9 cellular contexts compared by ENCODE assay signal in the genomic region with DNA sequence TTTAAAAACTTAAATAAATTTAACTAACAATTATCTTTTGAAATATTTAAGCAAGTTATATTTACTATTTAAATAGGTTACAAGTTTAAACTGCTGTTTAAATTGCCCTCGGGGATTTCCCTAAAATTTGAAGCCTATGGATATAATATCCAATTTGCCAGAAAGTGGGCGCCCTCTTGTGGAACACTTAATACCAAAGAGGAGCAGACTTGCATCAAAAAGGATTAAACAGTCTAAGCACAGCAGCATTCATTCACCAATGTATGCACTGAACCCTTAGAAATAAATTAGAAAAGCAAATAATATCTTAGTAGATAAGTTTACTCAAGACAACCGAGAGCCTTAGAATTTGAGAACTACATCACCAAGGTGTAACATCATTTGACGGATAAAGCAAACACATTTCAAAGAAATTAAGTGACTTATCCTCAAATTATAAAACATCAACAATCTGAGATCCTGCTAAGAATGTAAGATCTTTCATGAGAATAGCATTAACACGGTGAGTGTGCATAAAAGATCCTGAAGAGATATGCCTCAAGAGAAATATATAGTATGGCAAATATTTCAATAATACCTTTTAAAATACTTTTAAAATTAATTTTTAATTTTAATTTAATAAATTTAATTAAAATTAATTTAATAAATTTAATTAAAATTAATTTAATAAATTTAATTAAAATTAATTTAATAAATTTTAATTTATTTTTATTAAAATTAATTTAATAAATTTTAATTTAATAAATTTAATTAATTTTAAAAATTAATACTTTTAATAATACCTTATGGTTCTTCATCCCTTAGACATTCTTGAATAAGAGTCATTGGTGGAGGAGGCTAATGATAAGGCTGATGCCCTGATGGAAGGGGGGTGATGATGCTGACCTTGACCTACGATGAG. TPM values are rescaled to one million over a fixed set of nuclear protein-coding genes. Genes with fewer than 3 reads are reported as not detected.
DNase-seq lines count a peak whose midpoint lies in the region; ATAC-seq, FAIRE-seq and TF ChIP-seq lines count a peak whose summit lies in the region.
"Had no signal": no experiment of that assay in that cellular context is flagged by ENCODE, and none has a peak within 500 bp of the region (broad histone marks: within the 10 kb centered on the region; RNA-seq: fewer than 3 reads in every experiment).

No MANE protein-coding gene starts in this region.

- H3K4me3 ChIP-seq in astrocyte of the spinal cord (ENCODE audit: low read depth, low read length) (no peak overlapping the region), keratinocyte (ENCODE audit: control insufficient read depth in 2 of 3, extremely low read depth in 1 of 3, insufficient read depth in 2 of 3, low read depth in 1 of 3, low read length in 3 of 3) (no peak overlapping the region), stomach (no peak overlapping the region)

- H3K9me3 ChIP-seq in keratinocyte (ENCODE audit: control insufficient read depth, low read depth, low read length) (no peaks in the 10 kb centered on the region), stomach (no peaks in the 10 kb centered on the region)

- TF ChIP-seq EP300 in stomach (IDR thresholded peaks at IDR 0.05) = no peak

- no peak for FAIRE-seq in keratinocyte (lab: Jason Lieb, UNC)

- no peak overlapping the region for H3K4me2 ChIP-seq in keratinocyte (ENCODE audit: control insufficient read depth, extremely low read depth, insufficient read depth, low read depth, low read length)

- no peaks in the 10 kb centered on the region for H3K79me2 ChIP-seq in keratinocyte (ENCODE audit: control insufficient read depth, insufficient read depth, low read length)

- dilution Hi-C loops in keratinocyte (cut with MboI; ENCODE audit: extremely low pct_ligation_motif_present, low sequenced_read_pairs) = no loop called here

- no peaks in the 10 kb centered on the region for H4K20me1 ChIP-seq in keratinocyte (ENCODE audit: control insufficient read depth, extremely low read depth, insufficient read depth, low read length)

- H3K36me3 ChIP-seq in keratinocyte (ENCODE audit: control insufficient read depth in 2 of 2, extremely low read depth in 1 of 2, insufficient read depth in 2 of 2, low read length in 2 of 2) = no peaks in the 10 kb centered on the region
- no peaks in the 10 kb centered on the region for H3K36me3 ChIP-seq in stomach

- intact Hi-C loops in stomach (cut with DNase I; ENCODE audit: low total_unique reads) = no loop called here

- in situ Hi-C loops in Caki2 (cut with HindIII; ENCODE audit: low pct_unique_long_range_greater_than_20kb, low sequenced_read_pairs) (no loop called here), astrocyte of the spinal cord (cut with HindIII; ENCODE audit: low sequenced_read_pairs) (no loop called here)

- H3K27me3 ChIP-seq in keratinocyte (ENCODE audit: control insufficient read depth, extremely low read depth, insufficient read depth, low read length) (no peaks in the 10 kb centered on the region), stomach (no peaks in the 10 kb centered on the region)

- H3K4me1 ChIP-seq in keratinocyte (ENCODE audit: control insufficient read depth, extremely low read depth, insufficient read depth, low read length) (no peaks in the 10 kb centered on the region), stomach (no peaks in the 10 kb centered on the region)

- TF ChIP-seq CTCF in astrocyte of the spinal cord (IDR thresholded peaks at IDR 0.05; ENCODE audit: low read depth, low read length) (peak; percentile 75), keratinocyte (optimal IDR thresholded peaks at IDR 0.05 in 1 of 3, IDR thresholded peaks at IDR 0.05 in 1 of 3, conservative IDR thresholded peaks at IDR 0.05 in 1 of 3; ENCODE audit: extremely low read depth in 1 of 3, insufficient read depth in 2 of 3, low read length in 3 of 3) (peak; percentile 30 to 56 (median 51)), stomach (IDR thresholded peaks at IDR 0.05) (peak in 4 of 7 experiments; percentile 32 to 63 (median 42))

- H3K9ac ChIP-seq in keratinocyte (ENCODE audit: control insufficient read depth, extremely low read depth, insufficient read depth, low read length) = no peak overlapping the region

- no peaks in the 10 kb centered on the region for H3K9me1 ChIP-seq in keratinocyte (ENCODE audit: control insufficient read depth, extremely low read depth, insufficient read depth, low read length)

- ATAC-seq in HG03378 (IDR thresholded peaks at IDR 0.05; ENCODE audit: unreplicated experiment) = no peak
- no peak for ATAC-seq in GM18505 (IDR thresholded peaks at IDR 0.05; ENCODE audit: unreplicated experiment)

- H2AFZ ChIP-seq in keratinocyte (ENCODE audit: control insufficient read depth, low read length) = no peak overlapping the region

- peak; percentile 33 for DNase-seq in Caki2 (ENCODE audit: low read depth)
- DNase-seq in HCEC 1CT = peak; percentile 52
- DNase-seq in NCI-H526 treated with DMSO at 0.1 percent for 48 hours (lab: John Stamatoyannopoulos, UW) = peak; percentile 67
- peak; percentile 70 for DNase-seq in astrocyte of the spinal cord (ENCODE audit: low read depth, low spot score)
- DNase-seq in keratinocyte (ENCODE audit: low read depth, low spot score) = peak; percentile 21
- DNase-seq in stomach = peak; percentile 45

- 31 to 35% (median 33%) methylated on average over 6 of the region's 6 CpGs for WGBS in stomach, 5 donors

- TF ChIP-seq POLR2A in stomach (IDR thresholded peaks at IDR 0.05) (no peak), GM18505 (IDR thresholded peaks at IDR 0.05; ENCODE audit: borderline replicate concordance, extremely low read depth, insufficient read depth, insufficient read length) (no peak)

- no peak overlapping the region for H3K27ac ChIP-seq in keratinocyte (ENCODE audit: control insufficient read depth, insufficient read depth, low read length)
- no peak overlapping the region for H3K27ac ChIP-seq in stomach

RNA-seq across cellular contexts. Expression of a gene that starts 11.5 kb away (rescaled TPM):
- not detected in 2 replicates for total RNA-seq in Caki2 (2014; rRNA removed; shearing (Covaris generic); ENCODE audit: low replicate concordance)
- 0.05 to 0.07 TPM (median 0.06 TPM) in 3 replicates for polyA plus RNA-seq in keratinocyte
- not detected for polyA plus RNA-seq in keratinocyte (2011; ENCODE audit: low read depth)
- 0.04 and 0.09 TPM in 2 replicates for polyA plus RNA-seq in keratinocyte (2011; cell fraction: cytosol; rRNA removed)
- polyA plus RNA-seq in keratinocyte (2011; cell fraction: nucleus; rRNA removed) = 0.04 and 0.08 TPM in 2 replicates
- polyA plus RNA-seq in keratinocyte (2012; ENCODE audit: low replicate concordance) = 0.05 TPM in 1 of 2 replicates, not detected in the other
- 0.13 TPM in 1 of 3 replicates, not detected in the others for polyA minus RNA-seq in keratinocyte
- polyA minus RNA-seq in keratinocyte (2011; cell fraction: cytosol; rRNA and poly(A)+ RNA removed) = not detected
- not detected in 2 replicates for polyA minus RNA-seq in keratinocyte (2011; cell fraction: nucleus; rRNA and poly(A)+ RNA removed)
- 10 to 100 TPM in 1 of 5 donors, 1 to 10 TPM in 1, under 1 TPM in 1, not detected in 2; 0.43 to 15.6 (median 9.8) TPM for total RNA-seq in stomach
- not detected for polyA plus RNA-seq in stomach
- total RNA-seq: T-helper 1 cell treated with Interleukin-12 subunit alpha and Interleukin-12 subunit beta and Interleukin-4 antibody, amounts not matched to agents 30 ng/mL and 1 ng/mL, for 36 hours had no signal

RNA-seq across cellular contexts. Expression of a gene that starts 35.0 kb away (rescaled TPM):
- not detected in 2 replicates for total RNA-seq in Caki2 (2014; rRNA removed; shearing (Covaris generic); ENCODE audit: low replicate concordance)
- polyA plus RNA-seq in keratinocyte (not detected in 3 replicates), stomach (not detected)
- polyA plus RNA-seq in keratinocyte (2011; ENCODE audit: low read depth) = not detected
- not detected in 2 replicates for polyA plus RNA-seq in keratinocyte (2011; cell fraction: cytosol; rRNA removed)
- polyA plus RNA-seq in keratinocyte (2011; cell fraction: nucleus; rRNA removed) = not detected in 2 replicates
- polyA plus RNA-seq in keratinocyte (2012; ENCODE audit: low replicate concordance) = not detected in 2 replicates
- polyA minus RNA-seq in keratinocyte = 0.10 TPM in 1 of 3 replicates, not detected in the others
- polyA minus RNA-seq in keratinocyte (2011; cell fraction: cytosol; rRNA and poly(A)+ RNA removed) = not detected
- polyA minus RNA-seq in keratinocyte (2011; cell fraction: nucleus; rRNA and poly(A)+ RNA removed) = not detected in 2 replicates
- total RNA-seq in stomach = 10 to 100 TPM in 1 of 5 donors, under 1 TPM in 1, not detected in 3; 0.73 to 20.5 TPM
- total RNA-seq: T-helper 1 cell treated with Interleukin-12 subunit alpha and Interleukin-12 subunit beta and Interleukin-4 antibody, amounts not matched to agents 30 ng/mL and 1 ng/mL, for 36 hours had no signal

RNA-seq across cellular contexts. Expression of a gene that starts 46.6 kb away (rescaled TPM):
- 0.44 TPM in 1 of 2 replicates, not detected in the other for total RNA-seq in Caki2 (2014; rRNA removed; shearing (Covaris generic); ENCODE audit: low replicate concordance)
- polyA plus RNA-seq in keratinocyte = 2.3 to 5.7 TPM (median 4.8 TPM) in 3 replicates
- 0.92 TPM for polyA plus RNA-seq in keratinocyte (2011; ENCODE audit: low read depth)
- polyA plus RNA-seq in keratinocyte (2011; cell fraction: cytosol; rRNA removed) = 3.2 and 5.3 TPM in 2 replicates
- polyA plus RNA-seq in keratinocyte (2011; cell fraction: nucleus; rRNA removed) = 2.4 and 3.6 TPM in 2 replicates
- polyA plus RNA-seq in keratinocyte (2012; ENCODE audit: low replicate concordance) = 0.76 and 7.0 TPM in 2 replicates
- polyA minus RNA-seq in keratinocyte = 1.4 to 3.3 TPM (median 1.9 TPM) in 3 replicates
- polyA minus RNA-seq in keratinocyte (2011; cell fraction: cytosol; rRNA and poly(A)+ RNA removed) = 3.1 TPM
- polyA minus RNA-seq in keratinocyte (2011; cell fraction: nucleus; rRNA and poly(A)+ RNA removed) = 1.2 and 3.1 TPM in 2 replicates
- total RNA-seq in stomach = 1 to 10 TPM in 3 of 5 donors, not detected in 2; 1.3 to 9.3 (median 2.4) TPM
- polyA plus RNA-seq in stomach = 1 to 10 TPM in 2 of 3 donors, under 1 TPM in 1; 0.61 to 1.1 (median 1.1) TPM
- total RNA-seq: T-helper 1 cell treated with Interleukin-12 subunit alpha and Interleukin-12 subunit beta and Interleukin-4 antibody, amounts not matched to agents 30 ng/mL and 1 ng/mL, for 36 hours had no signal
